In the genomic region with DNA sequence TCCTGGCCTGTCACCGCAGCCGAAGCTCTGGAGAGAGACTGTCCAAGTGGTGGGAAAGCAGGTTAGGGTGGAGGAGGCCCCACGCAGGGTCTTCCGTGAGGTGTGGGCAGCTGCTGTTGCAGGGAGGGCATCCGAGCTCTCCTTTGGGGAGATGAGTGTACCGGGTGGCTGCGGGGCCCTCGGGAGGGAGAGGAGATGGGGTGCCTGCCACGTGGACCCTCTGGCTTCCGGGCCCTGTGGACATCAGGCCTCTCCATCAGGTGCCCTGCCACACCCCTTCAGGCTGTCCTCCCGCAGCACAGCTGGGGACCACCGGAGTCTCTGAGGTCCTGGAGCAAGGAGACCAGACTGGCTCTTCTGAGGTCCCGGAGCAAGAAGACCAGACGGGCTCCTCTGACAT, we compare ENCODE assay signal across 9 cellular contexts. TPM values are rescaled to one million over a fixed set of nuclear protein-coding genes. Genes with fewer than 3 reads are reported as not detected.
A peak's percentile ranks its signal among the peaks of the same experiment; 100 is the strongest.
DNase-seq lines count a peak whose midpoint lies in the region; ATAC-seq, FAIRE-seq and TF ChIP-seq lines count a peak whose summit lies in the region.
"Had no signal": no experiment of that assay in that cellular context is flagged by ENCODE, and none has a peak within 500 bp of the region (broad histone marks: within the 10 kb centered on the region; RNA-seq: fewer than 3 reads in every experiment).

No MANE protein-coding gene starts in this region.

- no peak overlapping the region for H3K27ac Mint-ChIP-seq in activated naive CD4-positive, alpha-beta T cell treated with anti-CD3 and anti-CD28 coated beads for 36 hours
- H3K27ac Mint-ChIP-seq in activated naive CD8-positive, alpha-beta T cell = peak overlapping the region; percentile 95

- CTCF ChIA-PET in activated naive CD4-positive, alpha-beta T cell treated with anti-CD3 and anti-CD28 coated beads for 36 hours (lab: Charles Lee) = interaction anchor here (0.6 to 4.2 kb wide), 3 partner anchors 45 to 192 kb away, joined by 3 to 21 read pairs (median 4); no protein-coding TSS in a partner anchor

- no peak overlapping the region for H2AFZ ChIP-seq in keratinocyte (ENCODE audit: control insufficient read depth, low read length)

- DNase-seq in activated naive CD4-positive, alpha-beta T cell treated with anti-CD3 and anti-CD28 coated beads for 36 hours = no peak
- DNase-seq in activated naive CD4-positive, alpha-beta T cell (lab: John Stamatoyannopoulos, UW) = no peak
- no peak for DNase-seq in keratinocyte (ENCODE audit: low read depth, low spot score)
- no peak for DNase-seq in tibial artery
- DNase-seq in cerebellar nuclear complex (lab: John Stamatoyannopoulos, UW) = no peak
- no peak for DNase-seq in G401 (ENCODE audit: low spot score)

- H3K79me2 ChIP-seq in keratinocyte (ENCODE audit: control insufficient read depth, insufficient read depth, low read length) = peaks cover 61% of the 10 kb centered on the region

- no peaks in the 10 kb centered on the region for H3K9me3 Mint-ChIP-seq in activated naive CD4-positive, alpha-beta T cell treated with anti-CD3 and anti-CD28 coated beads for 36 hours
- H3K9me3 Mint-ChIP-seq in activated naive CD8-positive, alpha-beta T cell (ENCODE audit: low read depth) = no peaks in the 10 kb centered on the region

- H3K27ac ChIP-seq in keratinocyte (ENCODE audit: control insufficient read depth, insufficient read depth, low read length) = no peak overlapping the region
- peak overlapping the region; percentile 83 to 84 for H3K27ac ChIP-seq in tibial artery

- H3K27me3 ChIP-seq in keratinocyte (ENCODE audit: control insufficient read depth, extremely low read depth, insufficient read depth, low read length) = no peaks in the 10 kb centered on the region
- no peaks in the 10 kb centered on the region for H3K27me3 ChIP-seq in tibial artery

- peak overlapping the region; percentile 89 for H3K9ac ChIP-seq in keratinocyte (ENCODE audit: control insufficient read depth, extremely low read depth, insufficient read depth, low read length)

- H4K20me1 ChIP-seq in keratinocyte (ENCODE audit: control insufficient read depth, extremely low read depth, insufficient read depth, low read length) = no peaks in the 10 kb centered on the region

- FAIRE-seq in keratinocyte (lab: Jason Lieb, UNC) = no peak

- TF ChIP-seq CTCF in keratinocyte (optimal IDR thresholded peaks at IDR 0.05 in 1 of 3, IDR thresholded peaks at IDR 0.05 in 1 of 3, conservative IDR thresholded peaks at IDR 0.05 in 1 of 3; ENCODE audit: extremely low read depth in 1 of 3, insufficient read depth in 2 of 3, low read length in 3 of 3) (no peak), tibial artery (IDR thresholded peaks at IDR 0.05) (no peak)

- no peaks in the 10 kb centered on the region for H3K9me1 ChIP-seq in keratinocyte (ENCODE audit: control insufficient read depth, extremely low read depth, insufficient read depth, low read length)

- peaks cover 35% of the 10 kb centered on the region for H3K4me1 Mint-ChIP-seq in activated naive CD4-positive, alpha-beta T cell treated with anti-CD3 and anti-CD28 coated beads for 36 hours (ENCODE audit: low read depth)
- peaks cover 37% of the 10 kb centered on the region for H3K4me1 Mint-ChIP-seq in activated naive CD8-positive, alpha-beta T cell (ENCODE audit: low read depth)

- H3K9me3 ChIP-seq in keratinocyte (ENCODE audit: control insufficient read depth, low read depth, low read length) (no peaks in the 10 kb centered on the region), tibial artery (no peaks in the 10 kb centered on the region)

- no peaks in the 10 kb centered on the region for H3K27me3 Mint-ChIP-seq in activated naive CD4-positive, alpha-beta T cell treated with anti-CD3 and anti-CD28 coated beads for 36 hours (ENCODE audit: low read depth)
- H3K27me3 Mint-ChIP-seq in activated naive CD8-positive, alpha-beta T cell = no peaks in the 10 kb centered on the region

- in situ Hi-C loops in G401 (cut with HindIII; ENCODE audit: low sequenced_read_pairs) = loop anchor here (10.0 kb wide), 1 partner anchor 197 kb away; no protein-coding TSS in a partner anchor

- intact Hi-C loops in activated naive CD4-positive, alpha-beta T cell treated with anti-CD3 and anti-CD28 coated beads for 36 hours (cut with micrococcal nuclease) = loop anchor here (2.0 to 5.0 kb wide), 3 partner anchors 67 to 356 kb away; partner anchors contain the start of genes PIDD1 and RPLP2
- intact Hi-C loops in tibial artery (cut with DNase I; ENCODE audit: low total_unique reads) = loop anchor here (5.0 kb wide), 1 partner anchor 51 kb away; no protein-coding TSS in a partner anchor

- H3K4me3 Mint-ChIP-seq in activated naive CD4-positive, alpha-beta T cell treated with anti-CD3 and anti-CD28 coated beads for 36 hours = peak overlapping the region; percentile 97
- peak overlapping the region; percentile 99 for H3K4me3 Mint-ChIP-seq in activated naive CD8-positive, alpha-beta T cell

- H3K4me3 ChIP-seq in keratinocyte (ENCODE audit: control insufficient read depth in 2 of 3, extremely low read depth in 1 of 3, insufficient read depth in 2 of 3, low read depth in 1 of 3, low read length in 3 of 3) (peak overlapping the region in 2 of 3 experiments; percentile 81 to 87), tibial artery (peak overlapping the region; percentile 79 to 91)

- H3K36me3 ChIP-seq in keratinocyte (ENCODE audit: control insufficient read depth in 2 of 2, extremely low read depth in 1 of 2, insufficient read depth in 2 of 2, low read length in 2 of 2) (peaks cover 13 to 16% of the 10 kb centered on the region in 2 experiments), tibial artery (peaks cover 0 to 32% (median 12%) of the 10 kb centered on the region in 3 donors)

- peak overlapping the region; percentile 95 for H3K4me2 ChIP-seq in keratinocyte (ENCODE audit: control insufficient read depth, extremely low read depth, insufficient read depth, low read depth, low read length)

- dilution Hi-C loops in keratinocyte (cut with MboI; ENCODE audit: extremely low pct_ligation_motif_present, low sequenced_read_pairs) = no loop called here

- H3K4me1 ChIP-seq in keratinocyte (ENCODE audit: control insufficient read depth, extremely low read depth, insufficient read depth, low read length) = peaks cover 22% of the 10 kb centered on the region
- peaks cover 0 to 37% (median 29%) of the 10 kb centered on the region in 4 donors for H3K4me1 ChIP-seq in tibial artery

- ATAC-seq in GM18511 (IDR thresholded peaks at IDR 0.05; ENCODE audit: unreplicated experiment) = no peak

- peaks cover 6% of the 10 kb centered on the region for H3K36me3 Mint-ChIP-seq in activated naive CD4-positive, alpha-beta T cell treated with anti-CD3 and anti-CD28 coated beads for 36 hours (ENCODE audit: low read depth)
- H3K36me3 Mint-ChIP-seq in activated naive CD8-positive, alpha-beta T cell = peaks cover 2% of the 10 kb centered on the region

RNA-seq across cellular contexts. Expression of gene PTDSS2, which starts 1.7 kb away (rescaled TPM):
- total RNA-seq in activated naive CD4-positive, alpha-beta T cell treated with anti-CD3 and anti-CD28 coated beads for 36 hours = 10 to 100 TPM; 12.1 to 15.0 TPM
- polyA plus RNA-seq in keratinocyte = 21.6 to 36.7 TPM (median 31.7 TPM) in 3 replicates
- 15.6 TPM for polyA plus RNA-seq in keratinocyte (2011; ENCODE audit: low read depth)
- 21.5 and 31.3 TPM in 2 replicates for polyA plus RNA-seq in keratinocyte (2011; cell fraction: cytosol; rRNA removed)
- 73.0 and 91.5 TPM in 2 replicates for polyA plus RNA-seq in keratinocyte (2011; cell fraction: nucleus; rRNA removed)
- 25.4 and 36.5 TPM in 2 replicates for polyA plus RNA-seq in keratinocyte (2012; ENCODE audit: low replicate concordance)
- 42.6 to 74.9 TPM (median 46.0 TPM) in 3 replicates for polyA minus RNA-seq in keratinocyte
- 48.5 TPM for polyA minus RNA-seq in keratinocyte (2011; cell fraction: cytosol; rRNA and poly(A)+ RNA removed)
- 59.6 and 60.7 TPM in 2 replicates for polyA minus RNA-seq in keratinocyte (2011; cell fraction: nucleus; rRNA and poly(A)+ RNA removed)
- total RNA-seq in G401 (2014; rRNA removed; shearing (Covaris generic)) = 78.1 and 84.1 TPM in 2 replicates

RNA-seq across cellular contexts. Expression of gene ANO9, which starts 9.9 kb away (rescaled TPM):
- total RNA-seq in activated naive CD4-positive, alpha-beta T cell treated with anti-CD3 and anti-CD28 coated beads for 36 hours = 10 to 100 TPM; 28.9 to 31.0 TPM
- polyA plus RNA-seq in keratinocyte = 16.1 to 40.2 TPM (median 17.7 TPM) in 3 replicates
- polyA plus RNA-seq in keratinocyte (2011; ENCODE audit: low read depth) = 12.2 TPM
- polyA plus RNA-seq in keratinocyte (2011; cell fraction: cytosol; rRNA removed) = 2.5 and 4.0 TPM in 2 replicates
- 143 and 201 TPM in 2 replicates for polyA plus RNA-seq in keratinocyte (2011; cell fraction: nucleus; rRNA removed)
- polyA plus RNA-seq in keratinocyte (2012; ENCODE audit: low replicate concordance) = 18.0 and 49.7 TPM in 2 replicates
- polyA minus RNA-seq in keratinocyte = 15.2 to 21.3 TPM (median 15.5 TPM) in 3 replicates
- 5.0 TPM for polyA minus RNA-seq in keratinocyte (2011; cell fraction: cytosol; rRNA and poly(A)+ RNA removed)
- polyA minus RNA-seq in keratinocyte (2011; cell fraction: nucleus; rRNA and poly(A)+ RNA removed) = 28.2 and 31.9 TPM in 2 replicates
- 0.31 and 0.98 TPM in 2 replicates for total RNA-seq in G401 (2014; rRNA removed; shearing (Covaris generic))
- polyA plus RNA-seq: BJ had no signal

RNA-seq across cellular contexts. Expression of gene SIGIRR, which starts 36.9 kb away (rescaled TPM):
- total RNA-seq in activated naive CD4-positive, alpha-beta T cell treated with anti-CD3 and anti-CD28 coated beads for 36 hours = 10 to 100 TPM; 38.0 to 38.8 TPM
- 1.8 to 3.8 TPM (median 2.4 TPM) in 3 replicates for polyA plus RNA-seq in keratinocyte
- not detected for polyA plus RNA-seq in keratinocyte (2011; ENCODE audit: low read depth)
- polyA plus RNA-seq in keratinocyte (2011; cell fraction: cytosol; rRNA removed) = 0.78 and 2.4 TPM in 2 replicates
- polyA plus RNA-seq in keratinocyte (2011; cell fraction: nucleus; rRNA removed) = 2.9 and 3.4 TPM in 2 replicates
- polyA plus RNA-seq in keratinocyte (2012; ENCODE audit: low replicate concordance) = 2.8 and 6.5 TPM in 2 replicates
- 0.67 to 8.0 TPM (median 1.0 TPM) in 3 replicates for polyA minus RNA-seq in keratinocyte
- 3.6 TPM for polyA minus RNA-seq in keratinocyte (2011; cell fraction: cytosol; rRNA and poly(A)+ RNA removed)
- 1.9 and 2.0 TPM in 2 replicates for polyA minus RNA-seq in keratinocyte (2011; cell fraction: nucleus; rRNA and poly(A)+ RNA removed)
- 20.6 and 31.9 TPM in 2 replicates for total RNA-seq in G401 (2014; rRNA removed; shearing (Covaris generic))

RNA-seq across cellular contexts. Expression of gene RNH1, which starts 55.3 kb away (rescaled TPM):
- 100 to 1,000 TPM; 101 to 102 TPM for total RNA-seq in activated naive CD4-positive, alpha-beta T cell treated with anti-CD3 and anti-CD28 coated beads for 36 hours
- 92.0 to 171 TPM (median 108 TPM) in 3 replicates for polyA plus RNA-seq in keratinocyte
- polyA plus RNA-seq in keratinocyte (2011; ENCODE audit: low read depth) = 196 TPM
- polyA plus RNA-seq in keratinocyte (2011; cell fraction: cytosol; rRNA removed) = 136 and 249 TPM in 2 replicates
- polyA plus RNA-seq in keratinocyte (2011; cell fraction: nucleus; rRNA removed) = 186 and 288 TPM in 2 replicates
- polyA plus RNA-seq in keratinocyte (2012; ENCODE audit: low replicate concordance) = 193 and 309 TPM in 2 replicates
- polyA minus RNA-seq in keratinocyte = 118 to 321 TPM (median 182 TPM) in 3 replicates
- polyA minus RNA-seq in keratinocyte (2011; cell fraction: cytosol; rRNA and poly(A)+ RNA removed) = 295 TPM
- polyA minus RNA-seq in keratinocyte (2011; cell fraction: nucleus; rRNA and poly(A)+ RNA removed) = 131 and 149 TPM in 2 replicates
- total RNA-seq in G401 (2014; rRNA removed; shearing (Covaris generic)) = 164 and 168 TPM in 2 replicates

RNA-seq across cellular contexts. Expression of gene PKP3, which starts 57.7 kb away (rescaled TPM):
- total RNA-seq in activated naive CD4-positive, alpha-beta T cell treated with anti-CD3 and anti-CD28 coated beads for 36 hours = not detected
- 125 to 245 TPM (median 127 TPM) in 3 replicates for polyA plus RNA-seq in keratinocyte
- 112 TPM for polyA plus RNA-seq in keratinocyte (2011; ENCODE audit: low read depth)
- polyA plus RNA-seq in keratinocyte (2011; cell fraction: cytosol; rRNA removed) = 67.9 and 176 TPM in 2 replicates
- 163 and 226 TPM in 2 replicates for polyA plus RNA-seq in keratinocyte (2011; cell fraction: nucleus; rRNA removed)
- 180 and 202 TPM in 2 replicates for polyA plus RNA-seq in keratinocyte (2012; ENCODE audit: low replicate concordance)
- polyA minus RNA-seq in keratinocyte = 98.9 to 231 TPM (median 193 TPM) in 3 replicates
- 467 TPM for polyA minus RNA-seq in keratinocyte (2011; cell fraction: cytosol; rRNA and poly(A)+ RNA removed)
- polyA minus RNA-seq in keratinocyte (2011; cell fraction: nucleus; rRNA and poly(A)+ RNA removed) = 173 and 240 TPM in 2 replicates
- total RNA-seq in G401 (2014; rRNA removed; shearing (Covaris generic)) = 1.1 and 7.9 TPM in 2 replicates

Comparison
In these comparisons a context has a peak if more than half of its experiments do, and no peak if none do; other contexts are left out.
1. RNA of gene ANO9, which starts 9.9 kb away (total RNA-seq): 28.9 to 31.0 TPM in activated naive CD4-positive, alpha-beta T cell treated with anti-CD3 and anti-CD28 coated beads for 36 hours; 0.31 to 0.98 TPM in G401; every median in the first group is over 10 times any median in the second.